In genomic region chr21:15729674-15730483, GRCh38 we compare ENCODE assay signal across 8 cellular contexts. TPM values are rescaled to one million over a fixed set of nuclear protein-coding genes. Genes with fewer than 3 reads are reported as not detected.
A peak's percentile ranks its signal among the peaks of the same experiment; 100 is the strongest.
DNase-seq lines count a peak whose midpoint lies in the region; ATAC-seq and TF ChIP-seq lines count a peak whose summit lies in the region.

Gene USP25, plus strand, starts transcription at chr21:15729982. Its CDS starts 412 bp downstream, at chr21:15730394.

- H3K36me3 ChIP-seq in H7 (replicated peaks; ENCODE audit: control insufficient read depth, insufficient read depth, low read length) (no peaks in the 10 kb centered on the region), gastroesophageal sphincter (no peaks in the 10 kb centered on the region)

- no CpG with 5 or more reads among the region's 123 CpGs for WGBS in gastroesophageal sphincter (ENCODE audit: low coverage in 1 of 2), 2 donors

- no peaks in the 10 kb centered on the region for H3K27me3 ChIP-seq in H7 (ENCODE audit: control insufficient read depth, insufficient read depth, low read length)
- no peaks in the 10 kb centered on the region for H3K27me3 ChIP-seq in gastroesophageal sphincter

- TF ChIP-seq EP300 in gastroesophageal sphincter (IDR thresholded peaks at IDR 0.05), result no peak

- H3K9me3 ChIP-seq in gastroesophageal sphincter, result no peaks in the 10 kb centered on the region

- H3K4me3 ChIP-seq in H7 (ENCODE audit: insufficient read depth, low read depth, low read length) (peak within 1 kb of the TSS; percentile 78), gastroesophageal sphincter (peak within 1 kb of the TSS; percentile 93 to 100)

- peak in 3 of 4 experiments; percentile 28 to 46 (median 29) for TF ChIP-seq CTCF in gastroesophageal sphincter (IDR thresholded peaks at IDR 0.05)

- peak within 1 kb of the TSS; percentile 94 to 99 (median 97) for H3K27ac ChIP-seq in gastroesophageal sphincter

- DNase-seq in G401 (ENCODE audit: low spot score), result peak; percentile 83
- DNase-seq in H7, result peak; percentile 98
- DNase-seq in M059J (ENCODE audit: low read depth), result peak; percentile 70
- DNase-seq in SK-N-DZ (ENCODE audit: low spot score), result peak; percentile 75
- DNase-seq in activated naive CD4-positive, alpha-beta T cell treated with Interleukin-2 at 50 U/mL for 16 hours, result peak; percentile 85
- DNase-seq in nucleus accumbens (lab: John Stamatoyannopoulos, UW), result peak in 55 of 56 donors; percentile 24 to 94 (median 84)
- DNase-seq in superior temporal gyrus (ENCODE audit: extremely low spot score), result peak; percentile 81

- in situ Hi-C loops in G401 (cut with HindIII; ENCODE audit: low sequenced_read_pairs), result no loop called here

- ATAC-seq in gastroesophageal sphincter, result peak; percentile 95

- TF ChIP-seq POLR2A in gastroesophageal sphincter (IDR thresholded peaks at IDR 0.05), result peak; percentile 80 to 87

- H3K4me1 ChIP-seq in gastroesophageal sphincter, result peaks cover 3 to 46% (median 5%) of the 10 kb centered on the region in 3 donors

RNA-seq across cellular contexts. Expression of gene USP25, which starts in this region (rescaled TPM):
- 27.5 and 32.1 TPM in 2 replicates for total RNA-seq in G401 (2014; rRNA removed; shearing (Covaris generic))
- total RNA-seq in H7 (2014; rRNA removed; shearing (Covaris generic)), result 27.5 and 41.4 TPM in 2 replicates
- total RNA-seq in M059J (2014; rRNA removed; shearing (Covaris generic)), result 13.4 and 23.2 TPM in 2 replicates
- polyA plus RNA-seq in SK-N-DZ (2014; cell fraction: cytosol; rRNA removed), result 8.0 and 10.0 TPM in 2 replicates
- 10.7 and 10.9 TPM in 2 replicates for polyA plus RNA-seq in SK-N-DZ (2014; cell fraction: nucleus; rRNA removed)
- 10 to 100 TPM; 51.2 to 77.3 (median 59.5) TPM for total RNA-seq in gastroesophageal sphincter

Comparison
In these comparisons a context has a peak if more than half of its experiments do, and no peak if none do; other contexts are left out.
1. Peak in every context shown above with its lines: DNase-seq, ATAC-seq, H3K4me3 ChIP-seq and H3K27ac ChIP-seq.